1 cellular context compared by ENCODE assay signal in genomic region chr2:25362564-25363145, GRCh38.
TF ChIP-seq lines count a peak whose summit lies in the region.

No MANE protein-coding gene starts in this region.

TF ChIP-seq in GM12878, 131 proteins besides CTCF, POLR2A, EP300 and RAD21 (continued from another document and continues in another):
- peak; percentile 21; the same call in 1 of the 2 replicates for TF ChIP-seq NKRF (conservative IDR thresholded peaks at IDR 0.05)
- peak; percentile 73; the same call in 1 of the 2 replicates for TF ChIP-seq CHD2 (IDR thresholded peaks at IDR 0.05; ENCODE audit: borderline replicate concordance, low read depth, low read length)
- no peak for TF ChIP-seq HDAC6 (IDR thresholded peaks at IDR 0.05; ENCODE audit: unreplicated experiment)
- no peak for TF ChIP-seq STAT1 (conservative IDR thresholded peaks at IDR 0.05)
- no peak for TF ChIP-seq ZNF622 (IDR thresholded peaks at IDR 0.05)
- no peak for TF ChIP-seq USF1 (IDR thresholded peaks at IDR 0.05; ENCODE audit: borderline replicate concordance, extremely low read length, insufficient read depth, low read depth, low read length)
- peak; percentile 90 for TF ChIP-seq MLLT1 (IDR thresholded peaks at IDR 0.05)
- TF ChIP-seq KDM1A (IDR thresholded peaks at IDR 0.05; ENCODE audit: borderline replicate concordance): no peak
- TF ChIP-seq ZNF24 (IDR thresholded peaks at IDR 0.05): no peak; the same call in 1 of the 2 replicates
- no peak for TF ChIP-seq USF2 (IDR thresholded peaks at IDR 0.05; ENCODE audit: borderline replicate concordance, low read depth, low read length)
- no peak for TF ChIP-seq HSF1 (IDR thresholded peaks at IDR 0.05; ENCODE audit: low read depth, low read length)
- peak; percentile 82; the same call in 1 of the 2 replicates for TF ChIP-seq CBX5 (IDR thresholded peaks at IDR 0.05; ENCODE audit: low read depth)
- no peak for TF ChIP-seq EZH2 (IDR thresholded peaks at IDR 0.05; ENCODE audit: borderline replicate concordance, control insufficient read depth, low read depth, low read length)
- TF ChIP-seq GABPA (IDR thresholded peaks at IDR 0.05; ENCODE audit: low read depth): peak; percentile 64; the same call in 1 of the 2 replicates
- TF ChIP-seq ZBTB33 (IDR thresholded peaks at IDR 0.05): no peak
- no peak for TF ChIP-seq STAT3 (IDR thresholded peaks at IDR 0.05; ENCODE audit: low read depth, low read length)
- no peak for TF ChIP-seq FOS (IDR thresholded peaks at IDR 0.05; ENCODE audit: borderline replicate concordance, extremely low read depth, insufficient read length)
- no peak for TF ChIP-seq SUPT20H (IDR thresholded peaks at IDR 0.05; ENCODE audit: borderline replicate concordance, control insufficient read depth, low read depth, low read length)
- TF ChIP-seq MYC (IDR thresholded peaks at IDR 0.05; ENCODE audit: insufficient read depth, insufficient read length, insufficient replicate concordance, low read length, severe bottlenecking): no peak
- 0 out of 2 replicates have a peak, but pooled peaks have one; percentile 36 for TF ChIP-seq MEF2A (IDR thresholded peaks at IDR 0.05; ENCODE audit: insufficient read depth, low read depth, low read length)
- TF ChIP-seq EED (IDR thresholded peaks at IDR 0.05; ENCODE audit: low read depth): peak; percentile 94
- no peak for TF ChIP-seq WRNIP1 (IDR thresholded peaks at IDR 0.05; ENCODE audit: borderline replicate concordance, low read depth, low read length)
- peak; percentile 97 for TF ChIP-seq ATF7 (IDR thresholded peaks at IDR 0.05; ENCODE audit: low read depth)
- TF ChIP-seq CHD4 (IDR thresholded peaks at IDR 0.05): no peak
- no peak for TF ChIP-seq SMAD5 (IDR thresholded peaks at IDR 0.05; ENCODE audit: low read depth)
- 0 out of 2 replicates have a peak, but pooled peaks have one; percentile 37 for TF ChIP-seq JUND (IDR thresholded peaks at IDR 0.05; ENCODE audit: low read depth, low read length)
- no peak for TF ChIP-seq MAX (IDR thresholded peaks at IDR 0.05; ENCODE audit: low read depth, low read length)
- TF ChIP-seq POLR2AphosphoS5 (IDR thresholded peaks at IDR 0.05; ENCODE audit: low read length): peak; percentile 73; the same call in 1 of the 2 replicates
- TF ChIP-seq RB1 (IDR thresholded peaks at IDR 0.05; ENCODE audit: borderline replicate concordance): no peak
- no peak for TF ChIP-seq TCF7 (IDR thresholded peaks at IDR 0.05; ENCODE audit: borderline replicate concordance)
- TF ChIP-seq MEF2B (IDR thresholded peaks at IDR 0.05; ENCODE audit: partially characterized antibody, poor library complexity, severe bottlenecking): peak; percentile 72
- TF ChIP-seq ZBTB4 (CRISPR knock-in tag; IDR thresholded peaks at IDR 0.05): no peak
- no peak for TF ChIP-seq IRF5 (IDR thresholded peaks at IDR 0.05; ENCODE audit: borderline replicate concordance)
- TF ChIP-seq NFYA (IDR thresholded peaks at IDR 0.05; ENCODE audit: borderline replicate concordance, low read depth, low read length): no peak
- TF ChIP-seq ZNF274 (IDR thresholded peaks at IDR 0.05; ENCODE audit: insufficient read depth, insufficient read length): no peak
- TF ChIP-seq ELK1 (IDR thresholded peaks at IDR 0.05; ENCODE audit: low read depth, low read length): peak; percentile 58; the same call in 1 of the 2 replicates
- peak; percentile 58; the same call in 1 of the 2 replicates for TF ChIP-seq YY1 (IDR thresholded peaks at IDR 0.05; ENCODE audit: low read depth, low read length)
- peak; percentile 49; the same call in 1 of the 2 replicates for TF ChIP-seq ZBTB40 (IDR thresholded peaks at IDR 0.05; ENCODE audit: borderline replicate concordance)
- peak; percentile 77; the same call in 1 of the 2 replicates for TF ChIP-seq FOXM1 (IDR thresholded peaks at IDR 0.05; ENCODE audit: low read depth, low read length)
